Comparison of ENCODE assay signal across 8 cellular contexts in genomic region chr11:3057069-3057963, GRCh38.
DNase-seq lines count a peak whose midpoint lies in the region; ATAC-seq and TF ChIP-seq lines count a peak whose summit lies in the region.

Gene CARS1 (minus strand): TSS chr11:3057423. CDS start chr11:3057367, 56 bp downstream.

- ATAC-seq in HG03442 (IDR thresholded peaks at IDR 0.05; ENCODE audit: unreplicated experiment): peak; percentile 94

- DNase-seq in Ammon's horn (ENCODE audit: low spot score) (peak; percentile 96), GM19238 (ENCODE audit: insufficient read length, low spot score) (peak; percentile 96), NCI-H524 (lab: John Stamatoyannopoulos, UW) (peak; percentile 64 to 91), coronary artery (ENCODE audit: low spot score) (peak; percentile 98), left kidney (ENCODE audit: low read depth, low spot score) (peak; percentile 98)
- peak; percentile 96 for DNase-seq in activated CD4-positive, alpha-beta T cell treated with anti-CD3 and anti-CD28 coated beads for 48 hours
- DNase-seq in stimulated activated CD4-positive, alpha-beta T cell treated with anti-CD3 and anti-CD28 coated beads, Interleukin-2, amount 100 ng/mL, for 24 hours: peak; percentile 95 to 96

- TF ChIP-seq CTCF in coronary artery (IDR thresholded peaks at IDR 0.05): no peak

- H3K4me3 ChIP-seq in coronary artery: peak within 1 kb of the TSS; percentile 94

- peak within 1 kb of the TSS; percentile 63 to 94 for H3K27ac ChIP-seq in coronary artery

Comparison
In these comparisons a context has a peak if more than half of its experiments do, and no peak if none do; other contexts are left out.
1. Peak in every context shown above with its lines: DNase-seq, ATAC-seq, H3K4me3 ChIP-seq and H3K27ac ChIP-seq.